Comparison of ENCODE assay signal across 17 cellular contexts in the genomic region with DNA sequence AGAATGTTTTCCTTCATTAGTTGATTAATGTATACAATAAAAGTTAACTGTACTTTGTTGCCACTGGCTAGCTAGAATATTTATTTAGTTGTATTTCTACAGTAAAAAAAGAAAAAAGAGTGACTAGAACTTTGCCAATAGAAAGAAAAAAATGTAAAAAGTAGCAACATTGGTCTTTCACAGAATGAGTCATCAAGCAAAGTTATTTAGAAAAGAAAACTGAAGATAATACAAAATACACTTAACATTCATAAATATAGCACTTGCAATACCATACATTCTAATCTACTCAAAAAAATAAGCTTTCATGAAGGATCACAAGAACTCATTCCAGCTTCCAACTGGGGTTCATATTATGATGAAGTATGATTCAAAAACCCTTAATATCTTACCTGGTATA.
"Had no signal": no experiment of that assay in that cellular context is flagged by ENCODE, and none has a peak within 500 bp of the region (broad histone marks: within the 10 kb centered on the region; RNA-seq: fewer than 3 reads in every experiment).

No MANE protein-coding gene starts in this region.

- H3K27me3 ChIP-seq: cardiac muscle cell, colonic mucosa had no signal

- H3K27ac Mint-ChIP-seq: activated naive CD8-positive, alpha-beta T cell; nephron progenitor cell; T-helper 2 cell treated with Interferon-gamma antibody and Interleukin-4, amounts not matched to agents 5 μg/mL and 100 μg/mL, for 36 hours had no signal

- ATAC-seq: activated T-cell treated with anti-CD3 and anti-CD28 coated beads, Interleukin-2, amount 50 U/mL, for 4 hours; stimulated activated naive CD8-positive, alpha-beta T cell treated with anti-CD3 and anti-CD28 coated beads, Interleukin-15, Interleukin-2, amounts not matched to agents 100 U/mL and 50 U/mL, for 24 hours had no signal

- H3K36me3 ChIP-seq: colonic mucosa had no signal

- H3K27me3 Mint-ChIP-seq: activated naive CD8-positive, alpha-beta T cell had no signal

- H3K9me3 ChIP-seq: colonic mucosa, thoracic aorta had no signal

- H3K4me3 ChIP-seq: cardiac muscle cell, colonic mucosa, thoracic aorta had no signal

- H3K4me1 ChIP-seq: colonic mucosa had no signal

- H3K27ac ChIP-seq: cardiac muscle cell, colonic mucosa, thoracic aorta had no signal

- H3K9me3 Mint-ChIP-seq: activated T-cell treated with anti-CD3 and anti-CD28 coated beads, Interleukin-2, amount 50 U/mL, for 4 hours; immature natural killer cell; nephron progenitor cell; T-helper 2 cell treated with Interferon-gamma antibody and Interleukin-4, amounts not matched to agents 5 μg/mL and 100 μg/mL, for 36 hours had no signal

- DNase-seq: activated CD4-positive, alpha-beta T cell treated with anti-CD3 and anti-CD28 coated beads, Interleukin-2, amount 50 U/mL, for 48 hours; activated CD4-positive, CD25-positive, alpha-beta regulatory T cell treated with anti-CD3 and anti-CD28 coated beads, Interleukin-2, amount 50 U/mL, for 72 hours; activated effector memory CD4-positive, alpha-beta T cell treated with anti-CD3 and anti-CD28 coated beads, Interleukin-2, amount 50 U/mL, for 16 hours; activated T-cell treated with anti-CD3 and anti-CD28 coated beads, Interleukin-2, amount 50 U/mL, for 4 hours; aorta; colonic mucosa; effector CD8-positive, alpha-beta T cell; immature natural killer cell; nephron progenitor cell; stimulated activated CD4-positive, alpha-beta T cell treated with anti-CD3 and anti-CD28 coated beads, Interleukin-2, amount 100 ng/mL, for 48 hours; stimulated activated CD8-positive, alpha-beta memory T cell treated with anti-CD3 and anti-CD28 coated beads, Interleukin-4, amount 100 ng/mL, for 48 hours; stimulated activated naive CD8-positive, alpha-beta T cell treated with anti-CD3 and anti-CD28 coated beads, Interleukin-15, Interleukin-2, amounts not matched to agents 100 U/mL and 50 U/mL, for 24 hours; SW 1271 had no signal

- H3K4me1 Mint-ChIP-seq: nephron progenitor cell had no signal

- H3K4me3 Mint-ChIP-seq: activated naive CD8-positive, alpha-beta T cell; activated T-cell treated with anti-CD3 and anti-CD28 coated beads, Interleukin-2, amount 50 U/mL, for 4 hours; immature natural killer cell; nephron progenitor cell; T-helper 2 cell treated with Interferon-gamma antibody and Interleukin-4, amounts not matched to agents 5 μg/mL and 100 μg/mL, for 36 hours had no signal
